Comparison of ENCODE assay signal across 1 cellular context in the genomic region with DNA sequence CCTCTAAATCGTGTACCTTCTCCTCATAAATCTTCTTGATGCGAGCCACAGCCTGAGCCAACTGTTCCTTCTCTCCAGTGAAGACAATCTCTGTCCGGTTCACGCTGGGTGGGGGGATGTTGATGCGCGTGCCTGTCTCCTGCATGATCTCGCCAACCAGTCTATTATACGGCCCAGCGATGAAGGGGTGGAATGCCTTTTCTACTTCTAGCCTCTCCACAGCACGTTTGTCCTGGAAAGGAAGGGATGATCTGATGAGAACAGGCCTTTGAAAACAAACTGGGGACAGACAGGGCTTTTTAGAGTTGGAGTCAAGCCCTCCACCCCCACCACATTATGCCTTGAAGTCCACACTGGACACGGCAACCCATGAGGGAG.
TF ChIP-seq lines count a peak whose summit lies in the region.

No MANE protein-coding gene starts in this region.

TF ChIP-seq in H1, 55 proteins besides CTCF, POLR2A, EP300 and RAD21:
- no peak for TF ChIP-seq CBX8 (IDR thresholded peaks at IDR 0.05; ENCODE audit: borderline replicate concordance, low read depth, low read length)
- no peak for TF ChIP-seq GABPA (IDR thresholded peaks at IDR 0.05; ENCODE audit: borderline replicate concordance, insufficient read depth, low read length)
- no peak for TF ChIP-seq CHD1 (IDR thresholded peaks at IDR 0.05; ENCODE audit: low read depth, low read length)
- no peak for TF ChIP-seq BRCA1 (IDR thresholded peaks at IDR 0.05; ENCODE audit: low read depth, low read length)
- TF ChIP-seq SUZ12 (IDR thresholded peaks at IDR 0.05; ENCODE audit: low read length): no peak
- TF ChIP-seq, protein P1, sequence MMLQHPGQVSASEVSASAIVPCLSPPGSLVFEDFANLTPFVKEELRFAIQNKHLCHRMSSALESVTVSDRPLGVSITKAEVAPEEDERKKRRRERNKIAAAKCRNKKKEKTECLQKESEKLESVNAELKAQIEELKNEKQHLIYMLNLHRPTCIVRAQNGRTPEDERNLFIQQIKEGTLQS (IDR thresholded peaks at IDR 0.05; ENCODE audit: insufficient read depth, low read depth, low read length): no peak
- TF ChIP-seq CHD2 (IDR thresholded peaks at IDR 0.05; ENCODE audit: low read length): no peak
- TF ChIP-seq, protein P2, sequence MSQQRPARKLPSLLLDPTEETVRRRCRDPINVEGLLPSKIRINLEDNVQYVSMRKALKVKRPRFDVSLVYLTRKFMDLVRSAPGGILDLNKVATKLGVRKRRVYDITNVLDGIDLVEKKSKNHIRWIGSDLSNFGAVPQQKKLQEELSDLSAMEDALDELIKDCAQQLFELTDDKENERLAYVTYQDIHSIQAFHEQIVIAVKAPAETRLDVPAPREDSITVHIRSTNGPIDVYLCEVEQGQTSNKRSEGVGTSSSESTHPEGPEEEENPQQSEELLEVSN (IDR thresholded peaks at IDR 0.05): no peak
- TF ChIP-seq, protein P3, sequence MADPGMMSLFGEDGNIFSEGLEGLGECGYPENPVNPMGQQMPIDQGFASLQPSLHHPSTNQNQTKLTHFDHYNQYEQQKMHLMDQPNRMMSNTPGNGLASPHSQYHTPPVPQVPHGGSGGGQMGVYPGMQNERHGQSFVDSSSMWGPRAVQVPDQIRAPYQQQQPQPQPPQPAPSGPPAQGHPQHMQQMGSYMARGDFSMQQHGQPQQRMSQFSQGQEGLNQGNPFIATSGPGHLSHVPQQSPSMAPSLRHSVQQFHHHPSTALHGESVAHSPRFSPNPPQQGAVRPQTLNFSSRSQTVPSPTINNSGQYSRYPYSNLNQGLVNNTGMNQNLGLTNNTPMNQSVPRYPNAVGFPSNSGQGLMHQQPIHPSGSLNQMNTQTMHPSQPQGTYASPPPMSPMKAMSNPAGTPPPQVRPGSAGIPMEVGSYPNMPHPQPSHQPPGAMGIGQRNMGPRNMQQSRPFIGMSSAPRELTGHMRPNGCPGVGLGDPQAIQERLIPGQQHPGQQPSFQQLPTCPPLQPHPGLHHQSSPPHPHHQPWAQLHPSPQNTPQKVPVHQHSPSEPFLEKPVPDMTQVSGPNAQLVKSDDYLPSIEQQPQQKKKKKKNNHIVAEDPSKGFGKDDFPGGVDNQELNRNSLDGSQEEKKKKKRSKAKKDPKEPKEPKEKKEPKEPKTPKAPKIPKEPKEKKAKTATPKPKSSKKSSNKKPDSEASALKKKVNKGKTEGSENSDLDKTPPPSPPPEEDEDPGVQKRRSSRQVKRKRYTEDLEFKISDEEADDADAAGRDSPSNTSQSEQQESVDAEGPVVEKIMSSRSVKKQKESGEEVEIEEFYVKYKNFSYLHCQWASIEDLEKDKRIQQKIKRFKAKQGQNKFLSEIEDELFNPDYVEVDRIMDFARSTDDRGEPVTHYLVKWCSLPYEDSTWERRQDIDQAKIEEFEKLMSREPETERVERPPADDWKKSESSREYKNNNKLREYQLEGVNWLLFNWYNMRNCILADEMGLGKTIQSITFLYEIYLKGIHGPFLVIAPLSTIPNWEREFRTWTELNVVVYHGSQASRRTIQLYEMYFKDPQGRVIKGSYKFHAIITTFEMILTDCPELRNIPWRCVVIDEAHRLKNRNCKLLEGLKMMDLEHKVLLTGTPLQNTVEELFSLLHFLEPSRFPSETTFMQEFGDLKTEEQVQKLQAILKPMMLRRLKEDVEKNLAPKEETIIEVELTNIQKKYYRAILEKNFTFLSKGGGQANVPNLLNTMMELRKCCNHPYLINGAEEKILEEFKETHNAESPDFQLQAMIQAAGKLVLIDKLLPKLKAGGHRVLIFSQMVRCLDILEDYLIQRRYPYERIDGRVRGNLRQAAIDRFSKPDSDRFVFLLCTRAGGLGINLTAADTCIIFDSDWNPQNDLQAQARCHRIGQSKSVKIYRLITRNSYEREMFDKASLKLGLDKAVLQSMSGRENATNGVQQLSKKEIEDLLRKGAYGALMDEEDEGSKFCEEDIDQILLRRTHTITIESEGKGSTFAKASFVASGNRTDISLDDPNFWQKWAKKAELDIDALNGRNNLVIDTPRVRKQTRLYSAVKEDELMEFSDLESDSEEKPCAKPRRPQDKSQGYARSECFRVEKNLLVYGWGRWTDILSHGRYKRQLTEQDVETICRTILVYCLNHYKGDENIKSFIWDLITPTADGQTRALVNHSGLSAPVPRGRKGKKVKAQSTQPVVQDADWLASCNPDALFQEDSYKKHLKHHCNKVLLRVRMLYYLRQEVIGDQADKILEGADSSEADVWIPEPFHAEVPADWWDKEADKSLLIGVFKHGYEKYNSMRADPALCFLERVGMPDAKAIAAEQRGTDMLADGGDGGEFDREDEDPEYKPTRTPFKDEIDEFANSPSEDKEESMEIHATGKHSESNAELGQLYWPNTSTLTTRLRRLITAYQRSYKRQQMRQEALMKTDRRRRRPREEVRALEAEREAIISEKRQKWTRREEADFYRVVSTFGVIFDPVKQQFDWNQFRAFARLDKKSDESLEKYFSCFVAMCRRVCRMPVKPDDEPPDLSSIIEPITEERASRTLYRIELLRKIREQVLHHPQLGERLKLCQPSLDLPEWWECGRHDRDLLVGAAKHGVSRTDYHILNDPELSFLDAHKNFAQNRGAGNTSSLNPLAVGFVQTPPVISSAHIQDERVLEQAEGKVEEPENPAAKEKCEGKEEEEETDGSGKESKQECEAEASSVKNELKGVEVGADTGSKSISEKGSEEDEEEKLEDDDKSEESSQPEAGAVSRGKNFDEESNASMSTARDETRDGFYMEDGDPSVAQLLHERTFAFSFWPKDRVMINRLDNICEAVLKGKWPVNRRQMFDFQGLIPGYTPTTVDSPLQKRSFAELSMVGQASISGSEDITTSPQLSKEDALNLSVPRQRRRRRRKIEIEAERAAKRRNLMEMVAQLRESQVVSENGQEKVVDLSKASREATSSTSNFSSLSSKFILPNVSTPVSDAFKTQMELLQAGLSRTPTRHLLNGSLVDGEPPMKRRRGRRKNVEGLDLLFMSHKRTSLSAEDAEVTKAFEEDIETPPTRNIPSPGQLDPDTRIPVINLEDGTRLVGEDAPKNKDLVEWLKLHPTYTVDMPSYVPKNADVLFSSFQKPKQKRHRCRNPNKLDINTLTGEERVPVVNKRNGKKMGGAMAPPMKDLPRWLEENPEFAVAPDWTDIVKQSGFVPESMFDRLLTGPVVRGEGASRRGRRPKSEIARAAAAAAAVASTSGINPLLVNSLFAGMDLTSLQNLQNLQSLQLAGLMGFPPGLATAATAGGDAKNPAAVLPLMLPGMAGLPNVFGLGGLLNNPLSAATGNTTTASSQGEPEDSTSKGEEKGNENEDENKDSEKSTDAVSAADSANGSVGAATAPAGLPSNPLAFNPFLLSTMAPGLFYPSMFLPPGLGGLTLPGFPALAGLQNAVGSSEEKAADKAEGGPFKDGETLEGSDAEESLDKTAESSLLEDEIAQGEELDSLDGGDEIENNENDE (IDR thresholded peaks at IDR 0.05; ENCODE audit: insufficient replicate concordance, low read length): no peak
- TF ChIP-seq MAFK (IDR thresholded peaks at IDR 0.05; ENCODE audit: low read depth, low read length): no peak
